In the genomic region with DNA sequence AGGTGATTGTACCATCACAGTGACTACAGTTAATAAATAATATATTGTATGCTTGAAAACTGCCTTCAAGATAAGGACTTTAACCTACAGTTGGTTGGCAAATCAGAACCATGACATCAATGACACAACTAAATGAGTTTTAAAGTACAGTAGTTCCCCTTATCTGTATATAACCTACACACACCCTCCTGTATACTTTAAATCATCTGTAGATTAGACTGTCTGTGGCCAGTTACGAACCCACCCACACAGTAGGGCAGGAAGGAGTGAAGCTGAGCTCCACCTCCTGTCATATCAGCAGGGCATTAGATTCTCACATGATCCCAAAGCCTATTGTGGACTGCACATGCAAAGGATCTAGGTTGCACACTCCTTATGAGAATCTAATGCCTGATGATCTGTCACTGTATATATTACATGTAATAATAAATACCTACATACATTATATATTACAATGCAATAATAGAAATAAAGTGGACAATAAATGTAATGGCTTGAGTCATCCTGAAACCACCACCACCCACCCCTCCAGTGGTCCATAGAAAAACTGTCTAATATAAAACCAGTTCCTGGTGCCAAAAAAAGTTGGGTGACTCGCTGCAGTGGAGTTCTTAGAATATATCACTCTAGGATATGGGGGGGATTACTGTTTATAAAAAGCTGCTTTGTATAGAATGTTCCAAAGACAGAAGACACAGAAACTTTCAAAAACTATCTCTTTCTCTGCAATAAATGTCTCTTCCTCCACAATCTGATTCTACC, we compare ENCODE assay signal across 15 cellular contexts. TPM values are rescaled to one million over a fixed set of nuclear protein-coding genes. Genes with fewer than 3 reads are reported as not detected.
DNase-seq lines count a peak whose midpoint lies in the region; ATAC-seq lines count a peak whose summit lies in the region.
"Had no signal": no experiment of that assay in that cellular context is flagged by ENCODE, and none has a peak within 500 bp of the region (broad histone marks: within the 10 kb centered on the region; RNA-seq: fewer than 3 reads in every experiment).

No MANE protein-coding gene starts in this region.

- H3K27ac Mint-ChIP-seq in activated naive CD4-positive, alpha-beta T cell treated with anti-CD3 and anti-CD28 coated beads for 36 hours = peak overlapping the region; percentile 14
- peak overlapping the region; percentile 10 for H3K27ac Mint-ChIP-seq in dendritic cell treated with granulocyte-macrophage colony-stimulating factor and Interleukin-4, amounts not matched to agents 40 ng/mL and 50 ng/mL, for 4 days
- H3K27ac Mint-ChIP-seq in stimulated activated naive CD8-positive, alpha-beta T cell treated with anti-CD3 and anti-CD28 coated beads, Interleukin-15, amount 100 ng/mL, for 72 hours = peak overlapping the region in 1 of 2 donors; percentile 39
- no peak overlapping the region for H3K27ac Mint-ChIP-seq in stimulated activated memory B cell treated with anti-CD40 and anti-IgM and Interleukin-4, amounts not matched to agents 10 μg/mL and 1 μg/mL and 100 μg/mL, for 72 hours
- H3K27ac Mint-ChIP-seq: activated CD4-positive, alpha-beta T cell treated with anti-CD3 and anti-CD28 coated beads, Interleukin-2, amount 10 ng/mL, durations not matched to agents 7 days and 5 days had no signal

- ATAC-seq in stimulated activated naive CD8-positive, alpha-beta T cell treated with anti-CD3 and anti-CD28 coated beads, Interleukin-15, amount 100 ng/mL, for 72 hours = peak; percentile 75
- ATAC-seq in GM19467 (IDR thresholded peaks at IDR 0.05; ENCODE audit: unreplicated experiment) = no peak
- no peak for ATAC-seq in stimulated activated memory B cell treated with anti-CD40 and anti-IgM and Interleukin-4, amounts not matched to agents 10 μg/mL and 1 μg/mL and 100 μg/mL, for 72 hours
- ATAC-seq: left cardiac atrium had no signal

- intact Hi-C loops in activated naive CD4-positive, alpha-beta T cell treated with anti-CD3 and anti-CD28 coated beads for 36 hours (cut with micrococcal nuclease) = loop anchor here (1.0 to 10.0 kb wide), 3 partner anchors 9 to 1565 kb away; a partner anchor contains a TSS
- intact Hi-C loops in dendritic cell treated with granulocyte-macrophage colony-stimulating factor and Interleukin-4, amounts not matched to agents 40 ng/mL and 50 ng/mL, for 4 days (cut with micrococcal nuclease) = no loop called here

- H3K4me3 Mint-ChIP-seq in activated naive CD4-positive, alpha-beta T cell treated with anti-CD3 and anti-CD28 coated beads for 36 hours = no peak overlapping the region
- no peak overlapping the region for H3K4me3 Mint-ChIP-seq in dendritic cell treated with granulocyte-macrophage colony-stimulating factor and Interleukin-4, amounts not matched to agents 40 ng/mL and 50 ng/mL, for 4 days
- H3K4me3 Mint-ChIP-seq in stimulated activated naive CD8-positive, alpha-beta T cell treated with anti-CD3 and anti-CD28 coated beads, Interleukin-15, amount 100 ng/mL, for 72 hours = peak overlapping the region; percentile 38 to 62
- H3K4me3 Mint-ChIP-seq in stimulated activated memory B cell treated with anti-CD40 and anti-IgM and Interleukin-4, amounts not matched to agents 10 μg/mL and 1 μg/mL and 100 μg/mL, for 72 hours = no peak overlapping the region
- H3K4me3 Mint-ChIP-seq: activated CD4-positive, alpha-beta T cell treated with anti-CD3 and anti-CD28 coated beads, Interleukin-2, amount 10 ng/mL, durations not matched to agents 7 days and 5 days had no signal

- peaks cover 3% of the 10 kb centered on the region for H3K9me3 Mint-ChIP-seq in activated naive CD4-positive, alpha-beta T cell treated with anti-CD3 and anti-CD28 coated beads for 36 hours
- H3K9me3 Mint-ChIP-seq in dendritic cell treated with granulocyte-macrophage colony-stimulating factor and Interleukin-4, amounts not matched to agents 40 ng/mL and 50 ng/mL, for 4 days = no peaks in the 10 kb centered on the region
- peaks cover 0 to 6% of the 10 kb centered on the region in 2 donors for H3K9me3 Mint-ChIP-seq in stimulated activated naive CD8-positive, alpha-beta T cell treated with anti-CD3 and anti-CD28 coated beads, Interleukin-15, amount 100 ng/mL, for 72 hours
- H3K9me3 Mint-ChIP-seq in stimulated activated memory B cell treated with anti-CD40 and anti-IgM and Interleukin-4, amounts not matched to agents 10 μg/mL and 1 μg/mL and 100 μg/mL, for 72 hours = no peaks in the 10 kb centered on the region
- H3K9me3 Mint-ChIP-seq: activated CD4-positive, alpha-beta T cell treated with anti-CD3 and anti-CD28 coated beads, Interleukin-2, amount 10 ng/mL, durations not matched to agents 7 days and 5 days had no signal

- CTCF ChIA-PET in activated naive CD4-positive, alpha-beta T cell treated with anti-CD3 and anti-CD28 coated beads for 36 hours (lab: Charles Lee) = no interaction called here

- peak; percentile 30 for DNase-seq in activated naive CD4-positive, alpha-beta T cell treated with anti-CD3 and anti-CD28 coated beads for 36 hours
- DNase-seq in activated naive CD4-positive, alpha-beta T cell treated with anti-CD3 and anti-CD28 coated beads, Interleukin-2, amount 50 U/mL, for 16 hours = no peak
- peak; percentile 69 for DNase-seq in NCI-H226
- peak in 1 of 2 donors; percentile 29 for DNase-seq in stimulated activated naive CD8-positive, alpha-beta T cell treated with anti-CD3 and anti-CD28 coated beads, Interleukin-15, amount 100 ng/mL, for 72 hours
- DNase-seq in NCI-H128 (lab: John Stamatoyannopoulos, UW; ENCODE audit: unreplicated experiment) = no peak
- DNase-seq: activated CD4-positive, alpha-beta T cell treated with anti-CD3 and anti-CD28 coated beads, Interleukin-2, amount 10 ng/mL, durations not matched to agents 7 days and 5 days; activated gamma-delta T cell treated with Interleukin-2 at 50 U/mL for 16 hours; DMS53; left cardiac atrium; NCI-H1092; NCI-H446 treated with DMSO at 0.1 percent for 48 hours; stimulated activated CD4-positive, alpha-beta T cell treated with anti-CD3 and anti-CD28 coated beads, Interleukin-15, amount 100 ng/mL, for 24 hours had no signal

- H3K4me1 Mint-ChIP-seq in activated naive CD4-positive, alpha-beta T cell treated with anti-CD3 and anti-CD28 coated beads for 36 hours (ENCODE audit: low read depth) = peaks cover 59% of the 10 kb centered on the region
- H3K4me1 Mint-ChIP-seq in dendritic cell treated with granulocyte-macrophage colony-stimulating factor and Interleukin-4, amounts not matched to agents 40 ng/mL and 50 ng/mL, for 4 days (ENCODE audit: low read depth) = peaks cover 37% of the 10 kb centered on the region
- H3K4me1 Mint-ChIP-seq in stimulated activated naive CD8-positive, alpha-beta T cell treated with anti-CD3 and anti-CD28 coated beads, Interleukin-15, amount 100 ng/mL, for 72 hours = peaks cover 61% of the 10 kb centered on the region
- peaks cover 21% of the 10 kb centered on the region for H3K4me1 Mint-ChIP-seq in stimulated activated memory B cell treated with anti-CD40 and anti-IgM and Interleukin-4, amounts not matched to agents 10 μg/mL and 1 μg/mL and 100 μg/mL, for 72 hours

- no peaks in the 10 kb centered on the region for H3K27me3 Mint-ChIP-seq in activated naive CD4-positive, alpha-beta T cell treated with anti-CD3 and anti-CD28 coated beads for 36 hours (ENCODE audit: low read depth)
- no peaks in the 10 kb centered on the region for H3K27me3 Mint-ChIP-seq in dendritic cell treated with granulocyte-macrophage colony-stimulating factor and Interleukin-4, amounts not matched to agents 40 ng/mL and 50 ng/mL, for 4 days
- H3K27me3 Mint-ChIP-seq in stimulated activated naive CD8-positive, alpha-beta T cell treated with anti-CD3 and anti-CD28 coated beads, Interleukin-15, amount 100 ng/mL, for 72 hours = no peaks in the 10 kb centered on the region
- no peaks in the 10 kb centered on the region for H3K27me3 Mint-ChIP-seq in stimulated activated memory B cell treated with anti-CD40 and anti-IgM and Interleukin-4, amounts not matched to agents 10 μg/mL and 1 μg/mL and 100 μg/mL, for 72 hours
- H3K27me3 Mint-ChIP-seq: activated CD4-positive, alpha-beta T cell treated with anti-CD3 and anti-CD28 coated beads, Interleukin-2, amount 10 ng/mL, durations not matched to agents 7 days and 5 days had no signal

- H3K36me3 Mint-ChIP-seq in activated naive CD4-positive, alpha-beta T cell treated with anti-CD3 and anti-CD28 coated beads for 36 hours (ENCODE audit: low read depth) = peaks cover 9% of the 10 kb centered on the region
- H3K36me3 Mint-ChIP-seq in dendritic cell treated with granulocyte-macrophage colony-stimulating factor and Interleukin-4, amounts not matched to agents 40 ng/mL and 50 ng/mL, for 4 days (ENCODE audit: low read depth) = peaks cover 26% of the 10 kb centered on the region
- H3K36me3 Mint-ChIP-seq in stimulated activated memory B cell treated with anti-CD40 and anti-IgM and Interleukin-4, amounts not matched to agents 10 μg/mL and 1 μg/mL and 100 μg/mL, for 72 hours = peaks cover 5% of the 10 kb centered on the region

RNA-seq across cellular contexts. Expression of a gene that starts 5.6 kb away (rescaled TPM):
- total RNA-seq in activated naive CD4-positive, alpha-beta T cell treated with anti-CD3 and anti-CD28 coated beads for 36 hours = 10 to 100 TPM; 26.4 to 28.6 TPM

Comparison
In these comparisons a context has a peak if more than half of its experiments do, and no peak if none do; other contexts are left out.
1. DNase-seq: peak in activated naive CD4-positive, alpha-beta T cell treated with anti-CD3 and anti-CD28 coated beads for 36 hours (single experiment) and NCI-H226 (single experiment); none in activated naive CD4-positive, alpha-beta T cell treated with anti-CD3 and anti-CD28 coated beads, Interleukin-2, amount 50 U/mL, for 16 hours (single experiment) and NCI-H128 (single experiment).
2. H3K4me3 Mint-ChIP-seq: peak in stimulated activated naive CD8-positive, alpha-beta T cell treated with anti-CD3 and anti-CD28 coated beads, Interleukin-15, amount 100 ng/mL, for 72 hours (2 of 2); none in activated naive CD4-positive, alpha-beta T cell treated with anti-CD3 and anti-CD28 coated beads for 36 hours (single experiment), dendritic cell treated with granulocyte-macrophage colony-stimulating factor and Interleukin-4, amounts not matched to agents 40 ng/mL and 50 ng/mL, for 4 days (single experiment) and stimulated activated memory B cell treated with anti-CD40 and anti-IgM and Interleukin-4, amounts not matched to agents 10 μg/mL and 1 μg/mL and 100 μg/mL, for 72 hours (single experiment).